Comparison of ENCODE assay signal across 8 cellular contexts in genomic region chr19:54158812-54159351, GRCh38. TPM values are rescaled to one million over a fixed set of nuclear protein-coding genes. Genes with fewer than 3 reads are reported as not detected.
DNase-seq lines count a peak whose midpoint lies in the region; ATAC-seq and TF ChIP-seq lines count a peak whose summit lies in the region.

No MANE protein-coding gene starts in this region.

- peaks cover 28% of the 10 kb centered on the region for H3K79me2 ChIP-seq in DOHH2 (ENCODE audit: control insufficient read depth, low read length)

- H2AK5ac ChIP-seq in mesenchymal stem cell (ENCODE audit: low read length, severe bottlenecking): peak overlapping the region; percentile 1

- no peaks in the 10 kb centered on the region for H3K27me3 ChIP-seq in DOHH2 (ENCODE audit: control insufficient read depth, low read length)
- no peaks in the 10 kb centered on the region for H3K27me3 ChIP-seq in mesenchymal stem cell (ENCODE audit: control insufficient read depth in 1 of 2, insufficient read depth in 1 of 2, low read length in 2 of 2)
- peaks cover 0 to 14% of the 10 kb centered on the region in 2 donors for H3K27me3 ChIP-seq in tibial artery

- ATAC-seq in GM19395 (IDR thresholded peaks at IDR 0.05; ENCODE audit: unreplicated experiment): no peak

- H3K27ac Mint-ChIP-seq in brain: peak overlapping the region; percentile 97 to 100 (median 99)

- peak overlapping the region; percentile 90 for H3K4me3 ChIP-seq in DOHH2 (ENCODE audit: low read length)
- peak overlapping the region; percentile 91 to 92 for H3K4me3 ChIP-seq in mesenchymal stem cell (ENCODE audit: insufficient read depth in 1 of 2, low read depth in 1 of 2, low read length in 2 of 2)
- peak overlapping the region; percentile 63 to 64 for H3K4me3 ChIP-seq in tibial artery

- peaks cover 37% of the 10 kb centered on the region for H3K79me1 ChIP-seq in mesenchymal stem cell (replicated peaks; ENCODE audit: low read length, poor library complexity, severe bottlenecking)

- H2BK12ac ChIP-seq in mesenchymal stem cell (ENCODE audit: low read length in 2 of 2): peak overlapping the region in 1 of 2 experiments; percentile 51

- H2AFZ ChIP-seq in mesenchymal stem cell (ENCODE audit: low read depth, low read length): peak overlapping the region; percentile 29

- H3K36me3 ChIP-seq in DOHH2 (ENCODE audit: control insufficient read depth, low read length): peaks cover 37% of the 10 kb centered on the region
- H3K36me3 ChIP-seq in mesenchymal stem cell (ENCODE audit: control insufficient read depth in 1 of 2, insufficient read depth in 2 of 2, low read depth in 1 of 2, low read length in 2 of 2): peaks cover 40 to 41% of the 10 kb centered on the region in 2 experiments
- peaks cover 26 to 45% (median 43%) of the 10 kb centered on the region in 3 donors for H3K36me3 ChIP-seq in tibial artery

- peaks cover 5% of the 10 kb centered on the region for H4K20me1 ChIP-seq in DOHH2 (ENCODE audit: control insufficient read depth, insufficient read depth, low read depth, low read length)

- H2BK5ac ChIP-seq in mesenchymal stem cell (ENCODE audit: low read depth, low read length, poor library complexity, severe bottlenecking): no peak overlapping the region

- H3K9me2 ChIP-seq in DOHH2 (replicated peaks; ENCODE audit: control insufficient read depth, low read length): no peaks in the 10 kb centered on the region

- H3K36me3 Mint-ChIP-seq in brain: peaks cover 38% of the 10 kb centered on the region

- H3K4me1 ChIP-seq in DOHH2 (ENCODE audit: control insufficient read depth, low read length): peaks cover 34% of the 10 kb centered on the region
- peaks cover 19% of the 10 kb centered on the region for H3K4me1 ChIP-seq in mesenchymal stem cell (ENCODE audit: control insufficient read depth, insufficient read depth, low read depth, low read length)
- peaks cover 0 to 39% (median 28%) of the 10 kb centered on the region in 4 donors for H3K4me1 ChIP-seq in tibial artery

- no peak overlapping the region for H2BK15ac ChIP-seq in mesenchymal stem cell (ENCODE audit: low read depth, poor library complexity, severe bottlenecking)

- 35% methylated on average over 15 of the region's 19 CpGs for WGBS in mesenchymal stem cell

- no peak overlapping the region for H2BK120ac ChIP-seq in mesenchymal stem cell (ENCODE audit: low read depth, low read length)

- peaks cover 10% of the 10 kb centered on the region for H3K27me3 Mint-ChIP-seq in brain

- H3K4me3 Mint-ChIP-seq in brain: peak overlapping the region; percentile 93 to 99 (median 99)

- peaks cover 3% of the 10 kb centered on the region for H3F3A ChIP-seq in DOHH2 (ENCODE audit: control insufficient read depth, insufficient read depth)

- H3K27ac ChIP-seq in DOHH2 (ENCODE audit: low read depth, low read length) (peak overlapping the region; percentile 75), mesenchymal stem cell (ENCODE audit: low read length, poor library complexity, severe bottlenecking) (peak overlapping the region; percentile 72), tibial artery (peak overlapping the region; percentile 90 to 93)

- DNase-seq in NOMO-1 (lab: John Stamatoyannopoulos, UW; ENCODE audit: unreplicated experiment in 2 of 2) (peak; percentile 39), mesenchymal stem cell (peak; percentile 39), tibial artery (no peak), SHP77 treated with DMSO at 0.1 percent for 48 hours (lab: John Stamatoyannopoulos, UW) (no peak), NK-92 (lab: John Stamatoyannopoulos, UW; ENCODE audit: unreplicated experiment) (no peak)

- peaks cover 3 to 14% (median 5%) of the 10 kb centered on the region in 5 experiments for H3K9me3 Mint-ChIP-seq in brain

- H3K4ac ChIP-seq in mesenchymal stem cell (ENCODE audit: low read depth in 1 of 2, low read length in 2 of 2): peak overlapping the region in 1 of 2 experiments; percentile 60

- no peak overlapping the region for H3K23ac ChIP-seq in mesenchymal stem cell (ENCODE audit: low read length in 2 of 2)

- no peak overlapping the region for H4K8ac ChIP-seq in mesenchymal stem cell (ENCODE audit: low read length)

- peak overlapping the region; percentile 52 for H4K91ac ChIP-seq in mesenchymal stem cell (ENCODE audit: low read length)

- peaks cover 49% of the 10 kb centered on the region for H3K4me1 Mint-ChIP-seq in brain

- intact Hi-C loops in tibial artery (cut with DNase I; ENCODE audit: low total_unique reads): loop anchor here (2.0 kb wide), 1 partner anchor 22 kb away; the partner anchor contains the start of gene CNOT3

- peak overlapping the region; percentile 94 for H3K9ac ChIP-seq in mesenchymal stem cell (ENCODE audit: low read length)

- peak overlapping the region; percentile 85 to 97 for H3K18ac ChIP-seq in mesenchymal stem cell (ENCODE audit: low read depth in 1 of 2, low read length in 2 of 2)

- no peaks in the 10 kb centered on the region for H3K9me3 ChIP-seq in DOHH2 (ENCODE audit: control insufficient read depth, insufficient read depth, low read length)
- H3K9me3 ChIP-seq in mesenchymal stem cell (ENCODE audit: control insufficient read depth, low read length): no peaks in the 10 kb centered on the region
- H3K9me3 ChIP-seq in tibial artery: no peaks in the 10 kb centered on the region

- TF ChIP-seq CTCF in DOHH2 (IDR thresholded peaks at IDR 0.05; ENCODE audit: low read depth, low read length, poor library complexity, severe bottlenecking): no peak
- TF ChIP-seq CTCF in brain (conservative IDR thresholded peaks at IDR 0.05): no peak
- TF ChIP-seq CTCF in tibial artery (IDR thresholded peaks at IDR 0.05): no peak

- peak overlapping the region in 1 of 2 experiments; percentile 76 for H3K14ac ChIP-seq in mesenchymal stem cell (ENCODE audit: low read length in 2 of 2)

- H3K4me2 ChIP-seq in DOHH2 (ENCODE audit: low read length) (peak overlapping the region; percentile 97), mesenchymal stem cell (ENCODE audit: low read length, poor library complexity, severe bottlenecking) (peak overlapping the region; percentile 78)

RNA-seq across cellular contexts. Expression of gene LENG1, which starts 0.6 kb away (rescaled TPM):
- polyA plus RNA-seq in brain (ENCODE audit: insufficient read depth, low read depth, low replicate concordance): 14.0 TPM
- polyA plus RNA-seq in mesenchymal stem cell (2013, experiment 1 of 2): 7.5 TPM
- polyA plus RNA-seq in mesenchymal stem cell (2013, experiment 2 of 2): 7.2 TPM

RNA-seq across cellular contexts. Expression of gene TMC4, which starts 14.1 kb away (rescaled TPM):
- polyA plus RNA-seq in brain (ENCODE audit: insufficient read depth, low read depth, low replicate concordance): 4.1 TPM
- 1.7 TPM for polyA plus RNA-seq in mesenchymal stem cell (2013, experiment 1 of 2)
- 1.2 TPM for polyA plus RNA-seq in mesenchymal stem cell (2013, experiment 2 of 2)

RNA-seq across cellular contexts. Expression of gene CNOT3, which starts 21.3 kb away (rescaled TPM):
- polyA plus RNA-seq in brain (ENCODE audit: insufficient read depth, low read depth, low replicate concordance): 44.6 TPM
- polyA plus RNA-seq in mesenchymal stem cell (2013, experiment 1 of 2): 34.1 TPM
- 31.7 TPM for polyA plus RNA-seq in mesenchymal stem cell (2013, experiment 2 of 2)

RNA-seq across cellular contexts. Expression of gene MBOAT7, which starts 30.5 kb away (rescaled TPM):
- 94.4 TPM for polyA plus RNA-seq in brain (ENCODE audit: insufficient read depth, low read depth, low replicate concordance)
- polyA plus RNA-seq in mesenchymal stem cell (2013, experiment 1 of 2): 175 TPM
- polyA plus RNA-seq in mesenchymal stem cell (2013, experiment 2 of 2): 178 TPM

RNA-seq across cellular contexts. Expression of gene TSEN34, which starts 32.2 kb away (rescaled TPM):
- 73.5 TPM for polyA plus RNA-seq in brain (ENCODE audit: insufficient read depth, low read depth, low replicate concordance)
- polyA plus RNA-seq in mesenchymal stem cell (2013, experiment 1 of 2): 65.1 TPM
- 67.7 TPM for polyA plus RNA-seq in mesenchymal stem cell (2013, experiment 2 of 2)

Comparison
In these comparisons a context has a peak if more than half of its experiments do, and no peak if none do; other contexts are left out.
1. DNase-seq: peak in NOMO-1 (2 of 2) and mesenchymal stem cell (single experiment); none in tibial artery (0 of 2), SHP77 treated with DMSO at 0.1 percent for 48 hours (single experiment) and NK-92 (single experiment).
2. Peak in every context shown above with its lines, with median percentiles within 50 percentile points of each other: H3K27ac ChIP-seq and H3K4me3 ChIP-seq.